In genomic region chr19:3455393-3455955, GRCh38 we compare ENCODE assay signal across 20 cellular contexts. TPM values are rescaled to one million over a fixed set of nuclear protein-coding genes. Genes with fewer than 3 reads are reported as not detected.
DNase-seq lines count a peak whose midpoint lies in the region; ATAC-seq, FAIRE-seq and TF ChIP-seq lines count a peak whose summit lies in the region.
"Had no signal": no experiment of that assay in that cellular context is flagged by ENCODE, and none has a peak within 500 bp of the region (broad histone marks: within the 10 kb centered on the region; RNA-seq: fewer than 3 reads in every experiment).

No MANE protein-coding gene starts in this region.

- intact Hi-C loops in GM12878 (cut with micrococcal nuclease; ENCODE audit: unreplicated experiment): no loop called here
- intact Hi-C loops in transverse colon (cut with DNase I; ENCODE audit: low total_unique reads): no loop called here

- POLR2A ChIA-PET in GM12878 (lab: Charles Lee): no interaction called here

- CTCF ChIA-PET in GM12878 (lab: Yijun Ruan, JAX): no interaction called here

- H4K20me1 ChIP-seq in BLaER1 treated with 17β-estradiol and CSF1 and Interleukin-3, amounts not matched to agents 10 nM and 100 nM: peaks cover 64 to 100% (median 94%) of the 10 kb centered on the region in 11 experiments
- no peaks in the 10 kb centered on the region for H4K20me1 ChIP-seq in GM12878 (ENCODE audit: control insufficient read depth, insufficient read depth)
- peaks cover 55% of the 10 kb centered on the region for H4K20me1 ChIP-seq in osteoblast (ENCODE audit: insufficient read depth, low read length)

- H3K27me3 ChIP-seq in BLaER1 treated with 17β-estradiol and CSF1 and Interleukin-3, amounts not matched to agents 10 nM and 100 nM: no peaks in the 10 kb centered on the region
- H3K27me3 ChIP-seq in GM12878 (replicated peaks in 1 of 2; ENCODE audit: control insufficient read depth in 2 of 2, insufficient read depth in 2 of 2, low read length in 1 of 2) (no peaks in the 10 kb centered on the region), osteoblast (ENCODE audit: insufficient read depth, low read length) (no peaks in the 10 kb centered on the region), transverse colon (no peaks in the 10 kb centered on the region), mesenchymal stem cell (ENCODE audit: control insufficient read depth in 1 of 2, insufficient read depth in 1 of 2, low read length in 2 of 2) (no peaks in the 10 kb centered on the region)
- H3K27me3 ChIP-seq: MG63, Peyer's patch had no signal

- peak overlapping the region in 4 of 11 experiments; percentile 1 to 38 (median 16); a peak in 1 of 22 replicates for H3K9ac ChIP-seq in BLaER1 treated with 17β-estradiol and CSF1 and Interleukin-3, amounts not matched to agents 10 nM and 100 nM
- H3K9ac ChIP-seq in GM12878 (ENCODE audit: control insufficient read depth, insufficient read depth, low read length) (no peak overlapping the region), mesenchymal stem cell (ENCODE audit: low read length) (no peak overlapping the region)

- H3K18ac ChIP-seq in mesenchymal stem cell (ENCODE audit: low read depth in 1 of 2, low read length in 2 of 2): no peak overlapping the region

- WGBS in GM12878 (ENCODE audit: insufficient coverage, insufficient replicate concordance, low lambda C conversion rate, missing lambda C conversion rate): 74% methylated on average over 7 of the region's 7 CpGs
- 90 to 95% methylated on average over 3 to 7 of the region's 7 CpGs for WGBS in transverse colon (ENCODE audit: low coverage in 1 of 2), 2 donors
- 92% methylated on average over 7 of the region's 7 CpGs for whole genome bisulfite sequencing in mesenchymal stem cell

- no peak overlapping the region for H2BK120ac ChIP-seq in mesenchymal stem cell (ENCODE audit: low read depth, low read length)

- no peak overlapping the region for H2BK15ac ChIP-seq in mesenchymal stem cell (ENCODE audit: low read depth, poor library complexity, severe bottlenecking)

- no peak overlapping the region for H3K23ac ChIP-seq in mesenchymal stem cell (ENCODE audit: low read length in 2 of 2)

- peaks cover 63 to 90% (median 75%) of the 10 kb centered on the region in 11 experiments for H3K36me3 ChIP-seq in BLaER1 treated with 17β-estradiol and CSF1 and Interleukin-3, amounts not matched to agents 10 nM and 100 nM
- H3K36me3 ChIP-seq in GM12878 (ENCODE audit: control insufficient read depth in 2 of 2, insufficient read depth in 2 of 2, low read length in 1 of 2): peaks cover 12 to 32% of the 10 kb centered on the region in 2 experiments; a peak in 3 of 4 replicates
- peaks cover 48% of the 10 kb centered on the region for H3K36me3 ChIP-seq in osteoblast (ENCODE audit: insufficient read depth, low read length)
- peaks cover 0 to 35% (median 4%) of the 10 kb centered on the region in 4 donors for H3K36me3 ChIP-seq in transverse colon
- peaks cover 53 to 62% of the 10 kb centered on the region in 2 experiments for H3K36me3 ChIP-seq in mesenchymal stem cell (ENCODE audit: control insufficient read depth in 1 of 2, insufficient read depth in 2 of 2, low read depth in 1 of 2, low read length in 2 of 2)

- in situ Hi-C loops in GM12878 (cut with MboI): no loop called here
- in situ Hi-C loops in transverse colon (cut with MboI; ENCODE audit: low pct_ligation_motif_present in 1 of 4, low pct_unique_long_range_greater_than_20kb in 1 of 4, low sequenced_read_pairs in 3 of 4): no loop called here

- peak; percentile 66 for FAIRE-seq in GM12878 (lab: Jason Lieb, UNC)

- peaks cover 43% of the 10 kb centered on the region for H3K79me1 ChIP-seq in mesenchymal stem cell (replicated peaks; ENCODE audit: low read length, poor library complexity, severe bottlenecking)

- H3K4me2 ChIP-seq in BLaER1 treated with 17β-estradiol and CSF1 and Interleukin-3, amounts not matched to agents 10 nM and 100 nM: peak overlapping the region in 9 of 11 experiments; percentile 35 to 90 (median 80); a peak in 18 of 22 replicates
- H3K4me2 ChIP-seq in GM12878 (ENCODE audit: control insufficient read depth, insufficient read depth) (no peak overlapping the region), osteoblast (ENCODE audit: insufficient read depth, low read length) (no peak overlapping the region), mesenchymal stem cell (ENCODE audit: low read length, poor library complexity, severe bottlenecking) (no peak overlapping the region)

- SMC1A ChIA-PET in GM12878 (lab: Charles Lee; ENCODE audit: uncharacterized antibody, unreplicated experiment): no interaction called here

- BruUV-seq in GM12878 (replicated peaks; lab: Mats Ljungman, UMichigan): no TSS peak

- ATAC-seq in GM12878: no peak
- no peak for ATAC-seq in HG03045 (IDR thresholded peaks at IDR 0.05; ENCODE audit: unreplicated experiment)
- ATAC-seq: Right ventricle myocardium inferior had no signal

- no peak for TF ChIP-seq RAD21 in GM12878 (IDR thresholded peaks at IDR 0.05; ENCODE audit: insufficient read depth, low read depth, low read length)

- no peak overlapping the region for H3K27ac ChIP-seq in BLaER1 treated with 17β-estradiol and CSF1 and Interleukin-3, amounts not matched to agents 10 nM and 100 nM
- H3K27ac ChIP-seq in GM12878 (ENCODE audit: control insufficient read depth, insufficient read depth): no peak overlapping the region
- peak overlapping the region; percentile 23 for H3K27ac ChIP-seq in osteoblast (ENCODE audit: low read depth, low read length)
- H3K27ac ChIP-seq in transverse colon: peak overlapping the region in 3 of 4 donors; percentile 82 to 87 (median 86)
- H3K27ac ChIP-seq in mesenchymal stem cell (ENCODE audit: low read length, poor library complexity, severe bottlenecking): no peak overlapping the region
- H3K27ac ChIP-seq: Peyer's patch had no signal

- TF ChIP-seq EP300 in GM12878 (IDR thresholded peaks at IDR 0.05; ENCODE audit: borderline replicate concordance in 1 of 2, control insufficient read depth in 1 of 2, low read depth in 2 of 2, low read length in 2 of 2) (no peak), transverse colon (IDR thresholded peaks at IDR 0.05; ENCODE audit: low read depth) (no peak)

- H4K91ac ChIP-seq in mesenchymal stem cell (ENCODE audit: low read length): no peak overlapping the region

- H2AFZ ChIP-seq in GM12878 (ENCODE audit: control insufficient read depth, low read depth, low read length) (no peak overlapping the region), osteoblast (ENCODE audit: low read length) (no peak overlapping the region), mesenchymal stem cell (ENCODE audit: low read depth, low read length) (no peak overlapping the region)

- peaks cover 55 to 71% (median 61%) of the 10 kb centered on the region in 10 experiments for H3K4me1 ChIP-seq in BLaER1 treated with 17β-estradiol and CSF1 and Interleukin-3, amounts not matched to agents 10 nM and 100 nM
- no peaks in the 10 kb centered on the region for H3K4me1 ChIP-seq in GM12878 (ENCODE audit: control insufficient read depth, insufficient read depth, low read length)
- H3K4me1 ChIP-seq in osteoblast (ENCODE audit: insufficient read depth, low read length): peaks cover 42% of the 10 kb centered on the region
- H3K4me1 ChIP-seq in transverse colon: peaks cover 17 to 44% (median 33%) of the 10 kb centered on the region in 4 donors
- peaks cover 42% of the 10 kb centered on the region for H3K4me1 ChIP-seq in mesenchymal stem cell (ENCODE audit: control insufficient read depth, insufficient read depth, low read depth, low read length)

- no peak for DNase-seq in GM12878 (ENCODE audit: low read depth, low spot score)
- peak; percentile 71 for DNase-seq in osteoblast (ENCODE audit: insufficient read length, low spot score, missing footprints)
- no peak for DNase-seq in transverse colon
- DNase-seq in retina: no peak
- DNase-seq in mesenchymal stem cell: no peak
- DNase-seq: DND-41, H9, Kasumi-1, MG63, NCI-H1048, NCI-H1436 treated with DMSO at 0.1 percent for 48 hours, NCI-H2029 treated with DMSO at 0.1 percent for 48 hours, NCI-H2171 treated with DMSO at 0.1 percent for 48 hours, NCI-H446 treated with DMSO at 0.1 percent for 48 hours, Peyer's patch had no signal

- no peak overlapping the region for H3K4me3 ChIP-seq in BLaER1 treated with 17β-estradiol and CSF1 and Interleukin-3, amounts not matched to agents 10 nM and 100 nM
- H3K4me3 ChIP-seq in GM12878 (no peak overlapping the region), osteoblast (ENCODE audit: insufficient read depth, low read length) (no peak overlapping the region), transverse colon (no peak overlapping the region), mesenchymal stem cell (ENCODE audit: insufficient read depth in 1 of 2, low read depth in 1 of 2, low read length in 2 of 2) (no peak overlapping the region)
- H3K4me3 ChIP-seq: MG63, Peyer's patch had no signal

- RAD21 ChIA-PET in GM12878 (lab: Charles Lee; ENCODE audit: unreplicated experiment): no interaction called here

- H4K8ac ChIP-seq in mesenchymal stem cell (ENCODE audit: low read length): no peak overlapping the region

- H3K4ac ChIP-seq in mesenchymal stem cell (ENCODE audit: low read depth in 1 of 2, low read length in 2 of 2): no peak overlapping the region

- H3K79me2 ChIP-seq in GM12878 (ENCODE audit: control insufficient read depth, insufficient read depth, low read length) (no peaks in the 10 kb centered on the region), osteoblast (ENCODE audit: insufficient read depth, low read length) (peaks cover 77% of the 10 kb centered on the region)

- no peak overlapping the region for H3K14ac ChIP-seq in mesenchymal stem cell (ENCODE audit: low read length in 2 of 2)

- no peak for TF ChIP-seq POLR2A in GM12878 (IDR thresholded peaks at IDR 0.05; ENCODE audit: low read depth, low read length)
- TF ChIP-seq POLR2A in transverse colon (IDR thresholded peaks at IDR 0.05): no peak

- TF ChIP-seq CTCF in GM12878 (IDR thresholded peaks at IDR 0.05 in 2 of 3, conservative IDR thresholded peaks at IDR 0.05 in 1 of 3; ENCODE audit: control insufficient read depth in 2 of 3, extremely low read depth in 1 of 3, insufficient read depth in 1 of 3, low read depth in 3 of 3, low read length in 3 of 3) (no peak), osteoblast (IDR thresholded peaks at IDR 0.05; ENCODE audit: extremely low read depth, low read depth, low read length) (no peak), transverse colon (IDR thresholded peaks at IDR 0.05) (no peak)

- H2BK5ac ChIP-seq in mesenchymal stem cell (ENCODE audit: low read depth, low read length, poor library complexity, severe bottlenecking): no peak overlapping the region

- H2AK5ac ChIP-seq in mesenchymal stem cell (ENCODE audit: low read length, severe bottlenecking): no peak overlapping the region

- H3K9me3 ChIP-seq in BLaER1 treated with 17β-estradiol and CSF1 and Interleukin-3, amounts not matched to agents 10 nM and 100 nM (replicated peaks in 1 of 11): no peaks in the 10 kb centered on the region
- H3K9me3 ChIP-seq in GM12878 (replicated peaks; ENCODE audit: control insufficient read depth, insufficient read depth, low read length) (no peaks in the 10 kb centered on the region), osteoblast (ENCODE audit: low read depth, low read length) (no peaks in the 10 kb centered on the region), transverse colon (no peaks in the 10 kb centered on the region), mesenchymal stem cell (ENCODE audit: control insufficient read depth, low read length) (no peaks in the 10 kb centered on the region)
- H3K9me3 ChIP-seq: MG63, Peyer's patch had no signal

- H2BK12ac ChIP-seq in mesenchymal stem cell (ENCODE audit: low read length in 2 of 2): no peak overlapping the region

RNA-seq across cellular contexts. Expression of gene SMIM24, which starts 24.9 kb away (rescaled TPM):
- total RNA-seq in GM12878 (2013; cell fraction: nucleolus; rRNA removed): not detected in 2 replicates
- total RNA-seq in GM12878 (2014; rRNA removed) (0.17 TPM in 1 of 2 replicates, not detected in the other), GM12878 (2014; rRNA removed; fragmentation: Illumina TruSeq; extraction: Trizol) (0.41 TPM in 1 of 2 replicates, not detected in the other), GM12878 (2021) (0.36 TPM in 1 of 2 replicates, not detected in the other), osteoblast (not detected in 2 replicates), transverse colon (100 to 1,000 TPM in 1 of 4 donors, 10 to 100 TPM in 3; 18.7 to 100 (median 85.5) TPM)
- polyA plus RNA-seq in GM12878 (2011; ENCODE audit: low read depth): 2.4 TPM
- polyA plus RNA-seq in GM12878 (2011; rRNA removed) (0.22 TPM in 1 of 2 replicates, not detected in the other), GM12878 (2014; fragmentation: Illumina TruSeq; extraction: Trizol) (0.24 TPM in 1 of 2 replicates, not detected in the other), GM12878 (2014; fragmentation: Nextera tagmentation; extraction: Ambion mirVana) (under 1 TPM; 0.14 to 0.44 TPM), GM12878 (2014; rRNA removed) (not detected in 2 replicates), GM12878 (2016; fragmentation: Nextera tagmentation; extraction: Ambion mirVana) (not detected)
- polyA plus RNA-seq in GM12878 (2011; cell fraction: cytosol; rRNA removed): 0.22 and 0.49 TPM in 2 replicates
- polyA plus RNA-seq in GM12878 (2011; cell fraction: nucleus; rRNA removed): 0.21 TPM in 1 of 2 replicates, not detected in the other
- 0.76 and 0.87 TPM in 2 replicates for polyA plus RNA-seq in GM12878 (2012)
- not detected in 2 replicates for polyA minus RNA-seq in GM12878 (2011; rRNA and poly(A)+ RNA removed)
- polyA minus RNA-seq in GM12878 (2011; cell fraction: cytosol; rRNA and poly(A)+ RNA removed): not detected in 2 replicates
- polyA minus RNA-seq in GM12878 (2011; cell fraction: nucleus; rRNA and poly(A)+ RNA removed): not detected in 2 replicates
- 0.18 TPM for polyA plus RNA-seq in mesenchymal stem cell (2013, experiment 1 of 2)
- not detected for polyA plus RNA-seq in mesenchymal stem cell (2013, experiment 2 of 2)
- total RNA-seq: Right ventricle myocardium inferior had no signal

RNA-seq across cellular contexts. Expression of gene SMIM44, which starts 27.8 kb away (rescaled TPM):
- total RNA-seq in GM12878 (2013; cell fraction: nucleolus; rRNA removed): not detected in 2 replicates
- total RNA-seq in GM12878 (2014; rRNA removed): not detected in 2 replicates
- total RNA-seq in GM12878 (2014; rRNA removed; fragmentation: Illumina TruSeq; extraction: Trizol): not detected in 2 replicates
- total RNA-seq in GM12878 (2021): not detected in 2 replicates
- polyA plus RNA-seq in GM12878 (2011; ENCODE audit: low read depth): not detected
- polyA plus RNA-seq in GM12878 (2011; rRNA removed): not detected in 2 replicates
- polyA plus RNA-seq in GM12878 (2011; cell fraction: cytosol; rRNA removed): not detected in 2 replicates
- not detected in 2 replicates for polyA plus RNA-seq in GM12878 (2011; cell fraction: nucleus; rRNA removed)
- not detected in 2 replicates for polyA plus RNA-seq in GM12878 (2012)
- not detected in 2 replicates for polyA plus RNA-seq in GM12878 (2014; fragmentation: Illumina TruSeq; extraction: Trizol)
- not detected for polyA plus RNA-seq in GM12878 (2014; fragmentation: Nextera tagmentation; extraction: Ambion mirVana)
- not detected in 2 replicates for polyA plus RNA-seq in GM12878 (2014; rRNA removed)
- polyA plus RNA-seq in GM12878 (2016; fragmentation: Nextera tagmentation; extraction: Ambion mirVana): not detected
- not detected in 2 replicates for polyA minus RNA-seq in GM12878 (2011; rRNA and poly(A)+ RNA removed)
- polyA minus RNA-seq in GM12878 (2011; cell fraction: cytosol; rRNA and poly(A)+ RNA removed): not detected in 2 replicates
- polyA minus RNA-seq in GM12878 (2011; cell fraction: nucleus; rRNA and poly(A)+ RNA removed): not detected in 2 replicates
- not detected in 2 replicates for total RNA-seq in osteoblast
- total RNA-seq in transverse colon: 10 to 100 TPM in 1 of 4 donors, 1 to 10 TPM in 1, not detected in 2; 4.1 to 15.3 TPM
- polyA plus RNA-seq in mesenchymal stem cell (2013, experiment 1 of 2): not detected
- polyA plus RNA-seq in mesenchymal stem cell (2013, experiment 2 of 2): not detected
- total RNA-seq: G401, H9, Right ventricle myocardium inferior had no signal
- polyA plus RNA-seq: CD14-positive monocyte had no signal

RNA-seq across cellular contexts. Expression of gene DOHH, which starts 45.0 kb away (rescaled TPM):
- total RNA-seq in GM12878 (2013; cell fraction: nucleolus; rRNA removed): 3.1 and 3.9 TPM in 2 replicates
- total RNA-seq in GM12878 (2014; rRNA removed) (20.2 and 25.4 TPM in 2 replicates), GM12878 (2014; rRNA removed; fragmentation: Illumina TruSeq; extraction: Trizol) (2.6 and 3.0 TPM in 2 replicates), GM12878 (2021) (17.7 and 19.3 TPM in 2 replicates), osteoblast (7.7 and 8.3 TPM in 2 replicates), transverse colon (10 to 100 TPM in 2 of 4 donors, 1 to 10 TPM in 2; 7.2 to 13.5 (median 10.8) TPM)
- 2.6 TPM for polyA plus RNA-seq in GM12878 (2011; ENCODE audit: low read depth)
- polyA plus RNA-seq in GM12878 (2011; rRNA removed) (1.8 and 4.0 TPM in 2 replicates), GM12878 (2014; fragmentation: Illumina TruSeq; extraction: Trizol) (0.22 and 0.48 TPM in 2 replicates), GM12878 (2014; fragmentation: Nextera tagmentation; extraction: Ambion mirVana) (under 1 TPM; 0.11 to 0.38 TPM), GM12878 (2014; rRNA removed) (19.7 and 24.6 TPM in 2 replicates), GM12878 (2016; fragmentation: Nextera tagmentation; extraction: Ambion mirVana) (10 to 100 TPM; 23.5 to 28.6 TPM)
- 6.4 and 14.7 TPM in 2 replicates for polyA plus RNA-seq in GM12878 (2011; cell fraction: cytosol; rRNA removed)
- polyA plus RNA-seq in GM12878 (2011; cell fraction: nucleus; rRNA removed): 6.1 and 11.3 TPM in 2 replicates
- polyA plus RNA-seq in GM12878 (2012): 10.7 and 13.5 TPM in 2 replicates
- polyA minus RNA-seq in GM12878 (2011; rRNA and poly(A)+ RNA removed): 1.2 and 4.4 TPM in 2 replicates
- polyA minus RNA-seq in GM12878 (2011; cell fraction: cytosol; rRNA and poly(A)+ RNA removed): 4.1 and 5.2 TPM in 2 replicates
- polyA minus RNA-seq in GM12878 (2011; cell fraction: nucleus; rRNA and poly(A)+ RNA removed): 2.8 and 4.8 TPM in 2 replicates
- 4.2 TPM for polyA plus RNA-seq in mesenchymal stem cell (2013, experiment 1 of 2)
- 3.8 TPM for polyA plus RNA-seq in mesenchymal stem cell (2013, experiment 2 of 2)

RNA-seq across cellular contexts. Expression of gene FZR1, which starts 50.6 kb away (rescaled TPM):
- total RNA-seq in GM12878 (2013; cell fraction: nucleolus; rRNA removed): 36.7 and 46.1 TPM in 2 replicates
- total RNA-seq in GM12878 (2014; rRNA removed) (30.6 and 35.1 TPM in 2 replicates), GM12878 (2014; rRNA removed; fragmentation: Illumina TruSeq; extraction: Trizol) (9.6 and 12.3 TPM in 2 replicates), GM12878 (2021) (42.8 and 44.2 TPM in 2 replicates), osteoblast (36.6 and 39.5 TPM in 2 replicates), transverse colon (100 to 1,000 TPM in 1 of 4 donors, 10 to 100 TPM in 3; 29.1 to 107 (median 35.3) TPM)
- 8.7 TPM for polyA plus RNA-seq in GM12878 (2011; ENCODE audit: low read depth)
- polyA plus RNA-seq in GM12878 (2011; rRNA removed) (13.0 and 28.1 TPM in 2 replicates), GM12878 (2014; fragmentation: Illumina TruSeq; extraction: Trizol) (2.2 and 15.4 TPM in 2 replicates), GM12878 (2014; fragmentation: Nextera tagmentation; extraction: Ambion mirVana) (under 1 TPM; 0.11 to 0.55 TPM), GM12878 (2014; rRNA removed) (30.8 and 46.7 TPM in 2 replicates), GM12878 (2016; fragmentation: Nextera tagmentation; extraction: Ambion mirVana) (10 to 100 TPM; 33.5 to 36.2 TPM)
- polyA plus RNA-seq in GM12878 (2011; cell fraction: cytosol; rRNA removed): 28.1 and 37.0 TPM in 2 replicates
- 131 and 138 TPM in 2 replicates for polyA plus RNA-seq in GM12878 (2011; cell fraction: nucleus; rRNA removed)
- 25.6 and 34.9 TPM in 2 replicates for polyA plus RNA-seq in GM12878 (2012)
- 17.0 and 37.1 TPM in 2 replicates for polyA minus RNA-seq in GM12878 (2011; rRNA and poly(A)+ RNA removed)
- 20.7 and 28.9 TPM in 2 replicates for polyA minus RNA-seq in GM12878 (2011; cell fraction: cytosol; rRNA and poly(A)+ RNA removed)
- 23.3 and 26.6 TPM in 2 replicates for polyA minus RNA-seq in GM12878 (2011; cell fraction: nucleus; rRNA and poly(A)+ RNA removed)
- polyA plus RNA-seq in mesenchymal stem cell (2013, experiment 1 of 2): 30.7 TPM
- 28.8 TPM for polyA plus RNA-seq in mesenchymal stem cell (2013, experiment 2 of 2)

Comparison
In these comparisons a context has a peak if more than half of its experiments do, and no peak if none do; other contexts are left out.
1. H3K27ac ChIP-seq: peak in osteoblast (single experiment) and transverse colon (3 of 4); none in BLaER1 treated with 17β-estradiol and CSF1 and Interleukin-3, amounts not matched to agents 10 nM and 100 nM (0 of 11), GM12878 (single experiment) and mesenchymal stem cell (single experiment).
2. H3K4me2 ChIP-seq: peak in BLaER1 treated with 17β-estradiol and CSF1 and Interleukin-3, amounts not matched to agents 10 nM and 100 nM (9 of 11); none in GM12878 (single experiment), osteoblast (single experiment) and mesenchymal stem cell (single experiment).
3. RNA of gene SMIM24, which starts 24.9 kb away (total RNA-seq): 18.7 to 100 TPM in transverse colon; 0.17 to 0.41 TPM in GM12878 and not detected in osteoblast; every median in the first group is over 10 times any median in the second.